12 cellular contexts compared by ENCODE assay signal in the genomic region with DNA sequence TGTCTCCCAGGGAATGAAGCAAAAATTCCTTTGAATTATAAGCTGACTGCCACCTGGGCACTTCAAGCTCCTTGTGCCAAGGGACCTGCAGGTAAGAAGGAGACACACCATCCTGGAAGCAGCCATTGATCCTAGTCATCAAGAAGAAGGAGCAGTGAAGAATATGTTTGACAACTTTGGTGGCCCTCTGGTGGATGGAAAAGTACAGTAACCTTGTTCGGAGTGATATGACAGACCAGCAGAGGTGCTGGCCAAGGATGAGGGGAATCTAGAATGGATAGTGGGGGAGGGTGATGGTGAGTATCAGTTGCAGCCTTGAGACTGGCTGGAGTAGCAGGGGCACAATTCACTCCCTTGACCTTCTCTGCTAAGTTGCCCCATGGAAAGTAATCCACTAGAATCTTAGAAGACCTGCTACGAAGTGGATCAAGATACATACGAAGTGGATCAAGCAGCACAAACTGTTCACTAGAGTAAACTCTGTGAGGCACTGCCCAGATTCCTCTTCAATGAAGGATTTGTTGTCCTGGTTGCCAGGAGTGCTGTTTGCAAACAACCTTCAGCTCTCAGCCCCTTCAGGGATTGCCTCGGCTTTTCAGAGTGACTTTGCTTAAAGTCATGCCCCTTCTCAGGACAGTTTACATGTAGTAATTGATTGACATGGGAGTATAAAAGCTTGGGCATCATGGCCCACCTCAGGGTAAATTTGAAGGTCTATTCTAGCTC. TPM values are rescaled to one million over a fixed set of nuclear protein-coding genes. Genes with fewer than 3 reads are reported as not detected.
DNase-seq lines count a peak whose midpoint lies in the region; ATAC-seq and TF ChIP-seq lines count a peak whose summit lies in the region.
"Had no signal": no experiment of that assay in that cellular context is flagged by ENCODE, and none has a peak within 500 bp of the region (broad histone marks: within the 10 kb centered on the region; RNA-seq: fewer than 3 reads in every experiment).

No MANE protein-coding gene starts in this region.

- H2AFZ ChIP-seq in smooth muscle cell (ENCODE audit: low read depth), result no peak overlapping the region

- no peak overlapping the region for H3K4me2 ChIP-seq in smooth muscle cell

- no peak overlapping the region for H3K4me3 ChIP-seq in smooth muscle cell
- H3K4me3 ChIP-seq: heart right ventricle had no signal

- no peaks in the 10 kb centered on the region for H3K4me1 ChIP-seq in smooth muscle cell (ENCODE audit: low read depth)
- H3K4me1 ChIP-seq: heart right ventricle had no signal

- H3F3A ChIP-seq in smooth muscle cell (ENCODE audit: low read depth), result no peaks in the 10 kb centered on the region

- no peaks in the 10 kb centered on the region for H3K9me3 ChIP-seq in smooth muscle cell (replicated peaks; ENCODE audit: low read depth)
- H3K9me3 ChIP-seq: heart right ventricle had no signal

- no peaks in the 10 kb centered on the region for H3K36me3 ChIP-seq in smooth muscle cell (ENCODE audit: low read depth)
- H3K36me3 ChIP-seq: heart right ventricle had no signal

- no peak for ATAC-seq in GM21786 (IDR thresholded peaks at IDR 0.05; ENCODE audit: unreplicated experiment)

- DNase-seq in COR-L47 (lab: John Stamatoyannopoulos, UW) (peak; percentile 3), HEK293T (ENCODE audit: extremely low spot score) (peak; percentile 23), SW480 (ENCODE audit: low spot score) (peak; percentile 39), iPS-NIHi7 (ENCODE audit: extremely low spot score) (peak; percentile 30), COLO668 (lab: John Stamatoyannopoulos, UW; ENCODE audit: unreplicated experiment) (no peak), NOMO-1 (lab: John Stamatoyannopoulos, UW; ENCODE audit: unreplicated experiment in 2 of 2) (no peak), smooth muscle cell (lab: John Stamatoyannopoulos, UW; ENCODE audit: unreplicated experiment) (no peak)
- DNase-seq: activated effector memory CD4-positive, alpha-beta T cell treated with Interleukin-2 at 50 U/mL for 16 hours; Calu3; cortex of kidney; heart right ventricle had no signal

- WGBS in smooth muscle cell (ENCODE audit: low lambda C conversion rate), result 76% methylated on average over 4 of the region's 4 CpGs

- POLR2A ChIA-PET in HEK293T (lab: Yijun Ruan, JAX), result no interaction called here

- no peaks in the 10 kb centered on the region for H4K20me1 ChIP-seq in smooth muscle cell (ENCODE audit: low read depth)

- TF ChIP-seq CTCF in smooth muscle cell (IDR thresholded peaks at IDR 0.05; ENCODE audit: borderline replicate concordance, insufficient read depth, poor library complexity, severe bottlenecking), result no peak

- no peaks in the 10 kb centered on the region for H3K79me2 ChIP-seq in smooth muscle cell (ENCODE audit: low read depth)

- no peak overlapping the region for H3K9ac ChIP-seq in smooth muscle cell (ENCODE audit: low read depth)

- peaks cover 4% of the 10 kb centered on the region for H3K27me3 ChIP-seq in smooth muscle cell (ENCODE audit: low read depth)

- H3K27ac ChIP-seq in smooth muscle cell (ENCODE audit: low read depth), result no peak overlapping the region
- H3K27ac ChIP-seq: heart right ventricle had no signal

- CTCF ChIA-PET in HEK293T (lab: Yijun Ruan, JAX), result interaction anchor here (0.7 to 0.8 kb wide), 2 partner anchors 13 to 21 kb away, joined by 3 to 4 read pairs; no protein-coding TSS in a partner anchor

TF ChIP-seq in HEK293T, 16 proteins besides CTCF, POLR2A, EP300 and RAD21:
- no peak for TF ChIP-seq L3MBTL2 (conservative IDR thresholded peaks at IDR 0.05)
- TF ChIP-seq HDGF (IDR thresholded peaks at IDR 0.05; ENCODE audit: borderline replicate concordance), result no peak

RNA-seq across cellular contexts. Expression of gene ORC5, which starts 44.8 kb away (rescaled TPM):
- total RNA-seq in smooth muscle cell, result 7.3 and 13.5 TPM in 2 replicates
- polyA plus RNA-seq in smooth muscle cell, result 4.6 TPM in 2 replicates

Comparison
In these comparisons a context has a peak if more than half of its experiments do, and no peak if none do; other contexts are left out.
1. DNase-seq: peak in COR-L47 (single experiment), HEK293T (single experiment), SW480 (single experiment) and iPS-NIHi7 (single experiment); none in COLO668 (single experiment), NOMO-1 (0 of 2) and smooth muscle cell (single experiment).